ENCODE assay signal across 6 cellular contexts in the genomic region with DNA sequence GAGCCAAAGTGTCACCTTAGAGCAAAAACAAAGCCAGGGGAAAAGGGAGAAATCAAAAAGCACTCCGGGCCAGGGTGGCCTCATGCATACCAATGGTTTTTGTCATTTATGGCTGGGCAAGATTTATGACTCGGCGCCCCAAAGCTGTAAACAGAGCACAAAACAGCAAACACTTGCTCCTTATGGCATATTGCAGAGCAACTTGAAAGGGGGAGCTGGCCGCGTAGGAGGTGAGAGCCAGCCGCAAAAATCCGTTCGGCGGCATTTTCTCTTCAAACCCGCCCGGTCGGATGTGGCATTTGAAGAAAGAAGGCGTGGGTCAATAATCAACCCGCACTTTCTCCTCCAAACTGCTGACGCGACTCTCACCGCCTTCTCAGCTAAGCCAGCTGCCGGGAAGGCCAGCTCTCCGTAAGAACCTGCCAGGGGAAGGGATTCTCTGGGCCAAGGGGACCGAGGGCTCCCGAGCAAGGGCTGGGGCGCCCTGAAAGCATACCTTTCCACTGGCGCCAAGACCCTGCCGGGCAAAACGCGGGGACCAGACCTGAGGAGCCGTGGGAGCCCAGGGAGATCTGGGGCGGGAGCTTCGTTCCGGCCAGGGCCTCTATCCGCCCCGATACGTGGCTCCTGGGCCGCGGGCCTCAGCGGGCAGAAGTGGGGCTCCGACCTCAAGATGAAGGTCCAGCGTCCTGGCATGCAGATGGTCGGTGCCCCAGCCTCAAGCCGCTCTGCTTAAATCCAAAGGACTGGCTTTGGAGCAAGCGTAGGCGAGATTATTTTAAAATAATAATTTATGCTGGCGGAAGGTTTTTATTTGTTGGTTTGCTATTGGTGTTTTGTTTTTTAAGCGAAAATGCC. TPM values are rescaled to one million over a fixed set of nuclear protein-coding genes. Genes with fewer than 3 reads are reported as not detected.
DNase-seq lines count a peak whose midpoint lies in the region; TF ChIP-seq lines count a peak whose summit lies in the region.
"Had no signal": no experiment of that assay in that cellular context is flagged by ENCODE, and none has a peak within 500 bp of the region (broad histone marks: within the 10 kb centered on the region; RNA-seq: fewer than 3 reads in every experiment).

No MANE protein-coding gene starts in this region.

- peak overlapping the region; percentile 39 for H3K4me3 ChIP-seq in SJSA1
- H3K4me3 ChIP-seq in transverse colon = peak overlapping the region; percentile 27 to 59 (median 38)
- H3K4me3 ChIP-seq: testis had no signal

- WGBS in transverse colon (ENCODE audit: low coverage in 1 of 2), 2 donors = 36 to 45% methylated on average over 2 to 44 of the region's 44 CpGs

- H3K9me3 ChIP-seq in SJSA1 (replicated peaks) = 0 out of 2 replicates have a peak, but pooled peaks cover under 1% of the 10 kb centered on the region
- no peaks in the 10 kb centered on the region for H3K9me3 ChIP-seq in transverse colon
- H3K9me3 ChIP-seq: testis had no signal

- H3K36me3 ChIP-seq in SJSA1 = peaks cover 4% of the 10 kb centered on the region
- H3K36me3 ChIP-seq in transverse colon = no peaks in the 10 kb centered on the region

- H3K4me1 ChIP-seq in SJSA1 (replicated peaks) = peaks cover 42% of the 10 kb centered on the region
- H3K4me1 ChIP-seq in transverse colon = peaks cover 27 to 92% (median 80%) of the 10 kb centered on the region in 4 donors
- H3K4me1 ChIP-seq: testis had no signal

- CTCF ChIA-PET in activated naive CD4-positive, alpha-beta T cell treated with anti-CD3 and anti-CD28 coated beads, Interleukin-2, amount 10 ng/mL, durations not matched to agents 7 days and 5 days (lab: Charles Lee) = no interaction called here

- TF ChIP-seq POLR2A in transverse colon (IDR thresholded peaks at IDR 0.05) = peak; percentile 65

- peak; percentile 86 to 90 for DNase-seq in SJSA1 (ENCODE audit: low read depth in 1 of 2, low spot score in 2 of 2)
- peak; percentile 78 for DNase-seq in islet precursor cell
- peak; percentile 75 for DNase-seq in transverse colon
- no peak for DNase-seq in SK-N-DZ (ENCODE audit: low spot score)
- no peak for DNase-seq in activated naive CD4-positive, alpha-beta T cell treated with anti-CD3 and anti-CD28 coated beads, Interleukin-2, amount 10 ng/mL, durations not matched to agents 7 days and 5 days
- DNase-seq: testis had no signal

- no peaks in the 10 kb centered on the region for H3K36me3 Mint-ChIP-seq in activated naive CD4-positive, alpha-beta T cell treated with anti-CD3 and anti-CD28 coated beads, Interleukin-2, amount 10 ng/mL, durations not matched to agents 7 days and 5 days

- TF ChIP-seq CTCF in transverse colon (IDR thresholded peaks at IDR 0.05) = no peak

- no peaks in the 10 kb centered on the region for H3K4me1 Mint-ChIP-seq in activated naive CD4-positive, alpha-beta T cell treated with anti-CD3 and anti-CD28 coated beads, Interleukin-2, amount 10 ng/mL, durations not matched to agents 7 days and 5 days

- peak overlapping the region; percentile 55 for H3K27ac ChIP-seq in SJSA1
- peak overlapping the region; percentile 90 to 96 (median 92) for H3K27ac ChIP-seq in transverse colon
- H3K27ac ChIP-seq: testis had no signal

- TF ChIP-seq EP300 in transverse colon (IDR thresholded peaks at IDR 0.05; ENCODE audit: low read depth) = peak; percentile 4

- H3K27me3 Mint-ChIP-seq in activated naive CD4-positive, alpha-beta T cell treated with anti-CD3 and anti-CD28 coated beads, Interleukin-2, amount 10 ng/mL, durations not matched to agents 7 days and 5 days = peaks cover 15% of the 10 kb centered on the region

- no peak overlapping the region for H3K4me3 Mint-ChIP-seq in activated naive CD4-positive, alpha-beta T cell treated with anti-CD3 and anti-CD28 coated beads, Interleukin-2, amount 10 ng/mL, durations not matched to agents 7 days and 5 days

- no peaks in the 10 kb centered on the region for H3K27me3 ChIP-seq in SJSA1 (replicated peaks)
- H3K27me3 ChIP-seq in transverse colon = no peaks in the 10 kb centered on the region
- H3K27me3 ChIP-seq: testis had no signal

- H3K27ac Mint-ChIP-seq in activated naive CD4-positive, alpha-beta T cell treated with anti-CD3 and anti-CD28 coated beads, Interleukin-2, amount 10 ng/mL, durations not matched to agents 7 days and 5 days = no peak overlapping the region

- in situ Hi-C loops in transverse colon (cut with MboI; ENCODE audit: low pct_ligation_motif_present in 1 of 4, low pct_unique_long_range_greater_than_20kb in 1 of 4, low sequenced_read_pairs in 3 of 4) = no loop called here

- no peaks in the 10 kb centered on the region for H3K9me3 Mint-ChIP-seq in activated naive CD4-positive, alpha-beta T cell treated with anti-CD3 and anti-CD28 coated beads, Interleukin-2, amount 10 ng/mL, durations not matched to agents 7 days and 5 days

- intact Hi-C loops in transverse colon (cut with DNase I; ENCODE audit: low total_unique reads) = no loop called here

RNA-seq across cellular contexts. Expression of gene HOXA2, which starts 12.9 kb away (rescaled TPM):
- total RNA-seq in SJSA1 (2014; rRNA removed; shearing (Covaris generic)) = 0.47 and 2.3 TPM in 2 replicates
- total RNA-seq in transverse colon = 10 to 100 TPM in 1 of 4 donors, 1 to 10 TPM in 3; 2.7 to 16.1 (median 5.2) TPM
- polyA plus RNA-seq in SK-N-DZ (2014; cell fraction: cytosol; rRNA removed) = not detected in 2 replicates
- not detected in 2 replicates for polyA plus RNA-seq in SK-N-DZ (2014; cell fraction: nucleus; rRNA removed)

RNA-seq across cellular contexts. Expression of gene HOXA4, which starts 15.2 kb away (rescaled TPM):
- 0.58 TPM in 1 of 2 replicates, not detected in the other for total RNA-seq in SJSA1 (2014; rRNA removed; shearing (Covaris generic))
- total RNA-seq in transverse colon = 10 to 100 TPM in 2 of 4 donors, 1 to 10 TPM in 2; 3.5 to 42.4 (median 10.6) TPM
- not detected in 2 replicates for polyA plus RNA-seq in SK-N-DZ (2014; cell fraction: cytosol; rRNA removed)
- polyA plus RNA-seq in SK-N-DZ (2014; cell fraction: nucleus; rRNA removed) = not detected in 2 replicates

RNA-seq across cellular contexts. Expression of gene HOXA1, which starts 19.6 kb away (rescaled TPM):
- 2.0 and 5.8 TPM in 2 replicates for total RNA-seq in SJSA1 (2014; rRNA removed; shearing (Covaris generic))
- 1 to 10 TPM; 1.4 to 3.2 (median 1.8) TPM for total RNA-seq in transverse colon
- polyA plus RNA-seq in SK-N-DZ (2014; cell fraction: cytosol; rRNA removed) = not detected in 2 replicates
- not detected in 2 replicates for polyA plus RNA-seq in SK-N-DZ (2014; cell fraction: nucleus; rRNA removed)

RNA-seq across cellular contexts. Expression of gene HOXA5, which starts 28.1 kb away (rescaled TPM):
- total RNA-seq in SJSA1 (2014; rRNA removed; shearing (Covaris generic)) = 0.79 and 0.81 TPM in 2 replicates
- 10 to 100 TPM; 18.3 to 89.8 (median 31.6) TPM for total RNA-seq in transverse colon
- polyA plus RNA-seq in SK-N-DZ (2014; cell fraction: cytosol; rRNA removed) = not detected in 2 replicates
- not detected in 2 replicates for polyA plus RNA-seq in SK-N-DZ (2014; cell fraction: nucleus; rRNA removed)

RNA-seq across cellular contexts. Expression of gene HOXA6, which starts 32.2 kb away (rescaled TPM):
- total RNA-seq in SJSA1 (2014; rRNA removed; shearing (Covaris generic)) = 0.79 TPM in 1 of 2 replicates, not detected in the other
- total RNA-seq in transverse colon = 10 to 100 TPM; 12.9 to 27.8 (median 17.3) TPM
- polyA plus RNA-seq in SK-N-DZ (2014; cell fraction: cytosol; rRNA removed) = not detected in 2 replicates
- polyA plus RNA-seq in SK-N-DZ (2014; cell fraction: nucleus; rRNA removed) = not detected in 2 replicates
- total RNA-seq: testis had no signal

Comparison
In these comparisons a context has a peak if more than half of its experiments do, and no peak if none do; other contexts are left out.
1. DNase-seq: peak in SJSA1 (2 of 2), islet precursor cell (single experiment) and transverse colon (single experiment); none in SK-N-DZ (single experiment) and activated naive CD4-positive, alpha-beta T cell treated with anti-CD3 and anti-CD28 coated beads, Interleukin-2, amount 10 ng/mL, durations not matched to agents 7 days and 5 days (single experiment).